Comparison of ENCODE assay signal across 1 cellular context in genomic region chr7:129173861-129174260, GRCh38. TPM values are rescaled to one million over a fixed set of nuclear protein-coding genes. Genes with fewer than 3 reads are reported as not detected.
"Had no signal": no experiment of that assay in that cellular context is flagged by ENCODE, and none has a peak within 500 bp of the region (broad histone marks: within the 10 kb centered on the region; RNA-seq: fewer than 3 reads in every experiment).

No MANE protein-coding gene starts in this region.

RNA-seq across cellular contexts. Expression of gene SMO, which starts 14.6 kb away (rescaled TPM):
- polyA plus RNA-seq: naive thymus-derived CD8-positive, alpha-beta T cell had no signal
